In genomic region chr20:19552896-19553180, GRCh38 we compare ENCODE assay signal across 13 cellular contexts.
DNase-seq lines count a peak whose midpoint lies in the region; ATAC-seq and TF ChIP-seq lines count a peak whose summit lies in the region.
"Had no signal": no experiment of that assay in that cellular context is flagged by ENCODE, and none has a peak within 500 bp of the region (broad histone marks: within the 10 kb centered on the region; RNA-seq: fewer than 3 reads in every experiment).

No MANE protein-coding gene starts in this region.

- no peak overlapping the region for H3K4me3 ChIP-seq in BLaER1 treated with 17β-estradiol and CSF1 and Interleukin-3, amounts not matched to agents 10 nM and 100 nM
- H3K4me3 ChIP-seq in ascending aorta: no peak overlapping the region
- no peak overlapping the region for H3K4me3 ChIP-seq in hepatocyte
- no peak overlapping the region for H3K4me3 ChIP-seq in thyroid gland (replicated peaks in 1 of 3)
- H3K4me3 ChIP-seq: HAP-1 had no signal

- intact Hi-C loops in ascending aorta (cut with DNase I) (loop anchor here (5.0 kb wide), 1 partner anchor 56 kb away; no protein-coding TSS in a partner anchor), thyroid gland (cut with DNase I) (no loop called here)

- no peak overlapping the region for H3K27ac ChIP-seq in BLaER1 treated with 17β-estradiol and CSF1 and Interleukin-3, amounts not matched to agents 10 nM and 100 nM
- H3K27ac ChIP-seq in ascending aorta (peak overlapping the region; percentile 51 to 61), hepatocyte (peak overlapping the region; percentile 56), thyroid gland (peak overlapping the region in 2 of 3 donors; percentile 50 to 90)

- peak overlapping the region in 8 of 11 experiments; percentile 25 to 59 (median 42); a peak in 14 of 22 replicates for H3K4me2 ChIP-seq in BLaER1 treated with 17β-estradiol and CSF1 and Interleukin-3, amounts not matched to agents 10 nM and 100 nM
- H3K4me2 ChIP-seq in hepatocyte: no peak overlapping the region

- no peaks in the 10 kb centered on the region for H3K9me3 ChIP-seq in BLaER1 treated with 17β-estradiol and CSF1 and Interleukin-3, amounts not matched to agents 10 nM and 100 nM (replicated peaks in 1 of 11)
- H3K9me3 ChIP-seq in ascending aorta (no peaks in the 10 kb centered on the region), hepatocyte (ENCODE audit: low read depth) (no peaks in the 10 kb centered on the region), thyroid gland (no peaks in the 10 kb centered on the region)
- H3K9me3 ChIP-seq: HAP-1 had no signal

- H3K27me3 ChIP-seq in BLaER1 treated with 17β-estradiol and CSF1 and Interleukin-3, amounts not matched to agents 10 nM and 100 nM: no peaks in the 10 kb centered on the region
- H3K27me3 ChIP-seq in ascending aorta: no peaks in the 10 kb centered on the region
- no peaks in the 10 kb centered on the region for H3K27me3 ChIP-seq in hepatocyte
- H3K27me3 ChIP-seq in thyroid gland: no peaks in the 10 kb centered on the region

- peaks cover 0 to 27% (median 16%) of the 10 kb centered on the region in 10 experiments; a peak in 14 of 20 replicates for H3K4me1 ChIP-seq in BLaER1 treated with 17β-estradiol and CSF1 and Interleukin-3, amounts not matched to agents 10 nM and 100 nM
- H3K4me1 ChIP-seq in ascending aorta (no peaks in the 10 kb centered on the region), hepatocyte (ENCODE audit: insufficient read depth) (peaks cover 4% of the 10 kb centered on the region), thyroid gland (peaks cover 0 to 11% of the 10 kb centered on the region in 2 donors)
- H3K4me1 ChIP-seq: HAP-1 had no signal

- no peak for ATAC-seq in HG03432 (IDR thresholded peaks at IDR 0.05; ENCODE audit: unreplicated experiment)
- ATAC-seq: CD8-positive, alpha-beta T cell had no signal

- TF ChIP-seq CTCF in ascending aorta (IDR thresholded peaks at IDR 0.05): no peak
- no peak for TF ChIP-seq CTCF in hepatocyte (IDR thresholded peaks at IDR 0.05; ENCODE audit: poor library complexity)
- TF ChIP-seq CTCF in thyroid gland (IDR thresholded peaks at IDR 0.05): no peak

- TF ChIP-seq POLR2A in thyroid gland (IDR thresholded peaks at IDR 0.05): no peak

- H3K36me3 ChIP-seq in BLaER1 treated with 17β-estradiol and CSF1 and Interleukin-3, amounts not matched to agents 10 nM and 100 nM: no peaks in the 10 kb centered on the region
- H3K36me3 ChIP-seq in ascending aorta (no peaks in the 10 kb centered on the region), hepatocyte (replicated peaks; ENCODE audit: insufficient read depth, low read depth) (no peaks in the 10 kb centered on the region), thyroid gland (no peaks in the 10 kb centered on the region)
- H3K36me3 ChIP-seq: HAP-1 had no signal

- 65% methylated on average over 3 of the region's 5 CpGs for WGBS in hepatocyte (ENCODE audit: low lambda C conversion rate, missing lambda C conversion rate)
- WGBS in thyroid gland, 2 donors: 63 to 67% methylated on average over 5 of the region's 5 CpGs

- no peaks in the 10 kb centered on the region for H3K9me2 ChIP-seq in hepatocyte (replicated peaks; ENCODE audit: insufficient read depth)

- H2AFZ ChIP-seq in hepatocyte: peak overlapping the region; percentile 23

- H4K20me1 ChIP-seq in BLaER1 treated with 17β-estradiol and CSF1 and Interleukin-3, amounts not matched to agents 10 nM and 100 nM: no peaks in the 10 kb centered on the region
- no peaks in the 10 kb centered on the region for H4K20me1 ChIP-seq in hepatocyte (ENCODE audit: insufficient read depth, poor library complexity, severe bottlenecking)

- no peaks in the 10 kb centered on the region for H3K79me2 ChIP-seq in hepatocyte

- H3K9ac ChIP-seq in BLaER1 treated with 17β-estradiol and CSF1 and Interleukin-3, amounts not matched to agents 10 nM and 100 nM: no peak overlapping the region

- DNase-seq in ascending aorta (ENCODE audit: low spot score in 2 of 2) (no peak), hepatocyte (ENCODE audit: low spot score) (no peak), thyroid gland (no peak), NCI-H1092 (lab: John Stamatoyannopoulos, UW) (no peak), DMS153 (lab: John Stamatoyannopoulos, UW) (no peak)
- DNase-seq: C1 segment of cervical spinal cord; CD8-positive, alpha-beta T cell; NCI-H1417; NCI-H446; NCI-H526 had no signal

Comparison
In these comparisons a context has a peak if more than half of its experiments do, and no peak if none do; other contexts are left out.
1. H3K27ac ChIP-seq: peak in ascending aorta (2 of 2), hepatocyte (single experiment) and thyroid gland (2 of 3); none in BLaER1 treated with 17β-estradiol and CSF1 and Interleukin-3, amounts not matched to agents 10 nM and 100 nM (0 of 11).